ENCODE assay signal across 9 cellular contexts in the genomic region with DNA sequence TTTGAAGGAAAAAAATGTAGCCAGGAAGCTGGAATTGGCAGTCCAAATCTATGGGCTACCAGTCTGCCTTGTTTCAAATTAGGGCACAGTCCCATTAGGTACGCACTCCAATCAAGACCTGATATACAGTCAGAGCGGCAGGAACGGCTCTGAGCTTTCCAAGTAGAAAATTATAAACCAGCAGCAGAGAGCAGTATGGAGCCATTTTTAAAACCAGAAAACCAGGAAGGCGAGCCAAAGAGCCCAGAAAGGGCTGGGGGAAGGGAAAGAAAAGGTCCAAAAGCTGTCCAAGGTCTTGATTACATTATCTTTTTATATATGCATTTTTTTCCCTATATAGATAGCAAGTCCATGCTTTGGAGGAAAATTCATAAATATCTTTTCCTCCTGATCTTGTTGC.
DNase-seq lines count a peak whose midpoint lies in the region; ATAC-seq and TF ChIP-seq lines count a peak whose summit lies in the region.
"Had no signal": no experiment of that assay in that cellular context is flagged by ENCODE, and none has a peak within 500 bp of the region (broad histone marks: within the 10 kb centered on the region; RNA-seq: fewer than 3 reads in every experiment).

No MANE protein-coding gene starts in this region.

- DNase-seq in GM03348 (ENCODE audit: low spot score) (peak; percentile 24), NCI-H146 treated with DMSO at 0.1 percent for 48 hours (lab: John Stamatoyannopoulos, UW; ENCODE audit: unreplicated experiment) (peak; percentile 30), endodermal cell (peak; percentile 59), neural crest cell (ENCODE audit: low read depth, low spot score) (no peak), NCI-H2107 treated with DMSO at 0.1 percent for 48 hours (lab: John Stamatoyannopoulos, UW; ENCODE audit: unreplicated experiment) (no peak), T-helper 2 cell (no peak), dedifferentiated amniotic fluid mesenchymal stem cell (ENCODE audit: extremely low spot score) (no peak)
- DNase-seq: NK-92 treated with Interleukin-12 subunit alpha and Interleukin-12 subunit beta, amount 100 ng/mL, for 24 hours had no signal

- H3K27ac Mint-ChIP-seq in endodermal cell (no peak overlapping the region), neural crest cell (ENCODE audit: unreplicated experiment) (no peak overlapping the region)

- no peaks in the 10 kb centered on the region for H3K27me3 ChIP-seq in endodermal cell (ENCODE audit: control insufficient read depth, insufficient read depth, low read length, poor library complexity, severe bottlenecking)

- no peaks in the 10 kb centered on the region for H3K36me3 ChIP-seq in endodermal cell (ENCODE audit: control insufficient read depth, insufficient read depth, low read length)

- ATAC-seq in GM19467 (IDR thresholded peaks at IDR 0.05; ENCODE audit: unreplicated experiment), result no peak

- TF ChIP-seq CTCF in endodermal cell (conservative IDR thresholded peaks at IDR 0.05) (peak; percentile 65), neural crest cell (conservative IDR thresholded peaks at IDR 0.05) (peak; percentile 60)

- H3K9me3 Mint-ChIP-seq in endodermal cell (peaks cover under 1% of the 10 kb centered on the region), neural crest cell (no peaks in the 10 kb centered on the region)

- H3K9ac ChIP-seq in endodermal cell (ENCODE audit: extremely low read depth, low read length, poor library complexity, severe bottlenecking), result no peak overlapping the region

- H3K9me3 ChIP-seq in endodermal cell (ENCODE audit: control insufficient read depth, low read length), result peaks cover 2% of the 10 kb centered on the region

- no peak overlapping the region for H3K4me3 ChIP-seq in endodermal cell (ENCODE audit: low read length)

- 66 to 76% methylated on average over 4 of the region's 4 CpGs for WGBS in endodermal cell (ENCODE audit: insufficient coverage in 1 of 2, insufficient read length in 1 of 2), 2 experiments

- peaks cover 16% of the 10 kb centered on the region for H3K4me1 Mint-ChIP-seq in endodermal cell
- H3K4me1 Mint-ChIP-seq in neural crest cell, result peaks cover 10% of the 10 kb centered on the region

- H3K36me3 Mint-ChIP-seq in endodermal cell (ENCODE audit: low read depth) (no peaks in the 10 kb centered on the region), neural crest cell (ENCODE audit: low read depth) (no peaks in the 10 kb centered on the region)

- no peaks in the 10 kb centered on the region for H3K4me1 ChIP-seq in endodermal cell (ENCODE audit: control insufficient read depth, insufficient read depth, low read length)

- no peak overlapping the region for H3K4me3 Mint-ChIP-seq in endodermal cell
- H3K4me3 Mint-ChIP-seq in neural crest cell, result no peak overlapping the region

- no peaks in the 10 kb centered on the region for H3K27me3 Mint-ChIP-seq in endodermal cell (ENCODE audit: insufficient read depth)
- no peaks in the 10 kb centered on the region for H3K27me3 Mint-ChIP-seq in neural crest cell (ENCODE audit: low read depth)

- no peak overlapping the region for H3K27ac ChIP-seq in endodermal cell (ENCODE audit: low read depth, low read length)

Comparison
In these comparisons a context has a peak if more than half of its experiments do, and no peak if none do; other contexts are left out.
1. DNase-seq: peak in GM03348 (single experiment), NCI-H146 treated with DMSO at 0.1 percent for 48 hours (single experiment) and endodermal cell (single experiment); none in neural crest cell (single experiment), NCI-H2107 treated with DMSO at 0.1 percent for 48 hours (single experiment), T-helper 2 cell (0 of 5) and dedifferentiated amniotic fluid mesenchymal stem cell (single experiment).